Comparison of ENCODE assay signal across 8 cellular contexts in the genomic region with DNA sequence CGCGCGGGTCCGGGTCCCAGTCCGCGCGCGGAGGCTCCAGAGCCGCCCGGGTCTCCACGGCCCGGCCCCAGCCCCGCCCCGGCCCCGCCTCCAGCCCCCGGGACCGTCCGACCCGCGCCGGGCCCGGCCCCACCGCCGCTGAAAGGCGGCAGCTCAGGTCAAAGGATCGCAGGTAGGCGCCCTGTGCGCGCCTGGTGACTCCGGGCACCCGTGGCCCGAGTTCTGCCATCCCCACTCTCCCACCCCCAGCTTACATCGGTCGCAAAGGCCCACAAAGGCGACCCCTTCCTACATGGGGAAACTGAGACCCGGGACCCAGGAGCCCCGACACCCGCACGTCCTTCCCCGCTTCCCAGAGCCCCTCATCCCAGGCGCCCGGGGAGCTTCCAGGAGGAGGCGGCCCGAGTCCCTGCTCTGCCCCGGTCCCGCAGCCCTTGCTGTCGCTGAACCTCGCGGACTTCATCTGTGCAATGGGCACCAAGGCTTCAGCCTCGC. TPM values are rescaled to one million over a fixed set of nuclear protein-coding genes. Genes with fewer than 3 reads are reported as not detected.
DNase-seq lines count a peak whose midpoint lies in the region; ATAC-seq, FAIRE-seq and TF ChIP-seq lines count a peak whose summit lies in the region.

Gene TMEM200B, minus strand, starts transcription at position 33 of the 495 bp plus-strand sequence. CDS start 2,075 bp downstream, outside the sequence.

- H3K4me3 Mint-ChIP-seq in activated CD8-positive, alpha-beta T cell treated with anti-CD3 and anti-CD28 coated beads for 36 hours: peak within 1 kb of the TSS; percentile 73

- intact Hi-C loops in activated CD8-positive, alpha-beta T cell treated with anti-CD3 and anti-CD28 coated beads for 36 hours (cut with micrococcal nuclease): loop anchor here (5.0 kb wide), 1 partner anchor 242 kb away; no protein-coding TSS in a partner anchor
- intact Hi-C loops in left ventricle myocardium superior (cut with micrococcal nuclease): no loop called here

- no peaks in the 10 kb centered on the region for H3K4me1 Mint-ChIP-seq in activated CD8-positive, alpha-beta T cell treated with anti-CD3 and anti-CD28 coated beads for 36 hours (ENCODE audit: low read depth)

- H3K36me3 Mint-ChIP-seq in activated CD8-positive, alpha-beta T cell treated with anti-CD3 and anti-CD28 coated beads for 36 hours (ENCODE audit: low read depth): no peaks in the 10 kb centered on the region

- in situ Hi-C loops in GM13977 (cut with MboI; ENCODE audit: low pct_unique_long_range_greater_than_20kb, low sequenced_read_pairs, unreplicated experiment): no loop called here

- POLR2A ChIA-PET in activated CD8-positive, alpha-beta T cell treated with anti-CD3 and anti-CD28 coated beads for 36 hours (lab: Charles Lee): interaction anchor here (1.1 to 1.7 kb wide), 2 partner anchors 57 to 60 kb away, joined by 3 to 10 read pairs; partner anchors contain the start of gene SRSF4

- no peaks in the 10 kb centered on the region for H3K9me3 Mint-ChIP-seq in activated CD8-positive, alpha-beta T cell treated with anti-CD3 and anti-CD28 coated beads for 36 hours

- no peak for TF ChIP-seq CTCF in GM13977 (IDR thresholded peaks at IDR 0.05; ENCODE audit: extremely low read depth, insufficient read depth, missing control alignments)
- TF ChIP-seq CTCF in activated CD8-positive, alpha-beta T cell treated with anti-CD3 and anti-CD28 coated beads for 36 hours (IDR thresholded peaks at IDR 0.05): no peak

- peak within 1 kb of the TSS; percentile 67 for H3K4me3 ChIP-seq in skeletal muscle cell (ENCODE audit: low read depth, low read length)

- CTCF ChIA-PET in activated CD8-positive, alpha-beta T cell treated with anti-CD3 and anti-CD28 coated beads for 36 hours (lab: Charles Lee): interaction anchor here (1.2 to 1.9 kb wide), 4 partner anchors 60 to 247 kb away, joined by 3 to 11 read pairs (median 5); no protein-coding TSS in a partner anchor

- peak; percentile 65 for DNase-seq in GM13977 (ENCODE audit: low spot score)
- no peak for DNase-seq in activated CD8-positive, alpha-beta T cell treated with anti-CD3 and anti-CD28 coated beads for 36 hours
- DNase-seq in left ventricle myocardium superior: peak; percentile 49
- DNase-seq in skeletal muscle cell (ENCODE audit: low read depth): no peak
- DNase-seq in SW 1271 (lab: John Stamatoyannopoulos, UW): no peak
- DNase-seq in urothelium cell line (ENCODE audit: low spot score): no peak

- ATAC-seq in activated CD8-positive, alpha-beta T cell treated with anti-CD3 and anti-CD28 coated beads for 36 hours: peak; percentile 14
- ATAC-seq in left ventricle myocardium superior: peak; percentile 54
- ATAC-seq in GM21360 (IDR thresholded peaks at IDR 0.05; ENCODE audit: unreplicated experiment): no peak
- no peak for ATAC-seq in HG02571 (IDR thresholded peaks at IDR 0.05; ENCODE audit: unreplicated experiment)

- no peak for FAIRE-seq in urothelium cell line (lab: Jason Lieb, UNC)

- no peak within 1 kb of the TSS for H3K27ac Mint-ChIP-seq in activated CD8-positive, alpha-beta T cell treated with anti-CD3 and anti-CD28 coated beads for 36 hours

- H3K27me3 Mint-ChIP-seq in activated CD8-positive, alpha-beta T cell treated with anti-CD3 and anti-CD28 coated beads for 36 hours: peaks cover 21% of the 10 kb centered on the region

RNA-seq across cellular contexts. Expression of gene TMEM200B, which starts in this region (rescaled TPM):
- total RNA-seq in activated CD8-positive, alpha-beta T cell treated with anti-CD3 and anti-CD28 coated beads for 36 hours: 1 to 10 TPM; 1.0 to 1.1 TPM
- total RNA-seq in left ventricle myocardium superior: 1.5 TPM

Comparison
In these comparisons a context has a peak if more than half of its experiments do, and no peak if none do; other contexts are left out.
1. DNase-seq: peak in GM13977 (single experiment) and left ventricle myocardium superior (single experiment); none in activated CD8-positive, alpha-beta T cell treated with anti-CD3 and anti-CD28 coated beads for 36 hours (single experiment), skeletal muscle cell (single experiment), SW 1271 (0 of 2) and urothelium cell line (single experiment).
2. ATAC-seq: peak in activated CD8-positive, alpha-beta T cell treated with anti-CD3 and anti-CD28 coated beads for 36 hours (single experiment) and left ventricle myocardium superior (single experiment); none in GM21360 (single experiment) and HG02571 (single experiment).